17 cellular contexts compared by ENCODE assay signal in genomic region chrX:44621088-44621487, GRCh38.
"Had no signal": no experiment of that assay in that cellular context is flagged by ENCODE, and none has a peak within 500 bp of the region (broad histone marks: within the 10 kb centered on the region; RNA-seq: fewer than 3 reads in every experiment).

No MANE protein-coding gene starts in this region.

- H3K4me3 Mint-ChIP-seq: activated CD8-positive, alpha-beta memory T cell treated with anti-CD3 and anti-CD28 coated beads, Interleukin-2, amount 10 ng/mL, durations not matched to agents 7 days and 5 days; activated naive CD8-positive, alpha-beta T cell treated with anti-CD3 and anti-CD28 coated beads for 36 hours; activated T-cell treated with anti-CD3 and anti-CD28 coated beads, Interleukin-2, amount 50 U/mL, for 4 hours; immature natural killer cell; natural killer cell; stimulated activated memory B cell treated with anti-CD40 and anti-IgM and Interleukin-4, amounts not matched to agents 10 μg/mL and 1 μg/mL and 100 μg/mL, for 72 hours had no signal

- H3K36me3 Mint-ChIP-seq: activated CD8-positive, alpha-beta memory T cell treated with anti-CD3 and anti-CD28 coated beads, Interleukin-2, amount 10 ng/mL, durations not matched to agents 7 days and 5 days; activated naive CD8-positive, alpha-beta T cell treated with anti-CD3 and anti-CD28 coated beads for 36 hours; immature natural killer cell; natural killer cell; stimulated activated memory B cell treated with anti-CD40 and anti-IgM and Interleukin-4, amounts not matched to agents 10 μg/mL and 1 μg/mL and 100 μg/mL, for 72 hours had no signal

- H3K4me1 Mint-ChIP-seq: activated CD8-positive, alpha-beta memory T cell treated with anti-CD3 and anti-CD28 coated beads, Interleukin-2, amount 10 ng/mL, durations not matched to agents 7 days and 5 days; activated naive CD8-positive, alpha-beta T cell treated with anti-CD3 and anti-CD28 coated beads for 36 hours; immature natural killer cell; natural killer cell had no signal

- H3K27me3 ChIP-seq: right lobe of liver, tibial nerve had no signal

- H3K9me3 Mint-ChIP-seq: activated naive CD8-positive, alpha-beta T cell treated with anti-CD3 and anti-CD28 coated beads for 36 hours; activated T-cell treated with anti-CD3 and anti-CD28 coated beads, Interleukin-2, amount 50 U/mL, for 4 hours; immature natural killer cell; natural killer cell; stimulated activated memory B cell treated with anti-CD40 and anti-IgM and Interleukin-4, amounts not matched to agents 10 μg/mL and 1 μg/mL and 100 μg/mL, for 72 hours had no signal

- DNase-seq: activated CD4-positive, alpha-beta T cell treated with anti-CD3 and anti-CD28 coated beads, Interleukin-2, amount 50 U/mL, for 48 hours; activated CD8-positive, alpha-beta memory T cell treated with anti-CD3 and anti-CD28 coated beads, Interleukin-2, amount 10 ng/mL, durations not matched to agents 7 days and 5 days; activated gamma-delta T cell; activated naive CD8-positive, alpha-beta T cell treated with anti-CD3 and anti-CD28 coated beads for 36 hours; activated T-cell treated with anti-CD3 and anti-CD28 coated beads, Interleukin-2, amount 50 U/mL, for 4 hours; anterior cingulate cortex; cerebellar nuclear complex; immature natural killer cell; natural killer cell; nucleus accumbens; right lobe of liver; spleen; stimulated activated CD4-positive, alpha-beta T cell treated with anti-CD3 and anti-CD28 coated beads, Interleukin-1b, Interleukin-23, amount 100 ng/mL, for 48 hours had no signal

- H3K27ac Mint-ChIP-seq: activated CD8-positive, alpha-beta memory T cell treated with anti-CD3 and anti-CD28 coated beads, Interleukin-2, amount 10 ng/mL, durations not matched to agents 7 days and 5 days; activated naive CD8-positive, alpha-beta T cell treated with anti-CD3 and anti-CD28 coated beads for 36 hours; immature natural killer cell; natural killer cell; progenitor cell of endocrine pancreas; stimulated activated memory B cell treated with anti-CD40 and anti-IgM and Interleukin-4, amounts not matched to agents 10 μg/mL and 1 μg/mL and 100 μg/mL, for 72 hours had no signal

- H3K27ac ChIP-seq: right lobe of liver, spleen, tibial nerve had no signal

- H3K4me1 ChIP-seq: right lobe of liver, spleen, tibial nerve had no signal

- H3K27me3 Mint-ChIP-seq: activated CD8-positive, alpha-beta memory T cell treated with anti-CD3 and anti-CD28 coated beads, Interleukin-2, amount 10 ng/mL, durations not matched to agents 7 days and 5 days; activated naive CD8-positive, alpha-beta T cell treated with anti-CD3 and anti-CD28 coated beads for 36 hours; progenitor cell of endocrine pancreas; stimulated activated memory B cell treated with anti-CD40 and anti-IgM and Interleukin-4, amounts not matched to agents 10 μg/mL and 1 μg/mL and 100 μg/mL, for 72 hours had no signal

- H3K4me3 ChIP-seq: right lobe of liver, spleen, tibial nerve had no signal

- ATAC-seq: activated CD4-positive, CD25-positive, alpha-beta regulatory T cell treated with anti-CD3 and anti-CD28 coated beads, Interleukin-2, amount 50 U/mL, for 24 hours; activated CD8-positive, alpha-beta memory T cell treated with anti-CD3 and anti-CD28 coated beads, Interleukin-2, amount 10 ng/mL, durations not matched to agents 7 days and 5 days; activated T-cell treated with anti-CD3 and anti-CD28 coated beads, Interleukin-2, amount 50 U/mL, for 4 hours; natural killer cell; stimulated activated memory B cell treated with anti-CD40 and anti-IgM and Interleukin-4, amounts not matched to agents 10 μg/mL and 1 μg/mL and 100 μg/mL, for 72 hours had no signal

- H3K36me3 ChIP-seq: right lobe of liver, spleen, tibial nerve had no signal

- H3K9me3 ChIP-seq: right lobe of liver, spleen, tibial nerve had no signal
